ENCODE assay signal across 9 cellular contexts in genomic region chr2:5690718-5691658, GRCh38. TPM values are rescaled to one million over a fixed set of nuclear protein-coding genes. Genes with fewer than 3 reads are reported as not detected.
DNase-seq lines count a peak whose midpoint lies in the region; ATAC-seq, FAIRE-seq and TF ChIP-seq lines count a peak whose summit lies in the region.
"Had no signal": no experiment of that assay in that cellular context is flagged by ENCODE, and none has a peak within 500 bp of the region (broad histone marks: within the 10 kb centered on the region; RNA-seq: fewer than 3 reads in every experiment).

No MANE protein-coding gene starts in this region.

- intact Hi-C loops in activated T-helper 1 cell treated with anti-CD3 and anti-CD28 coated beads, Interleukin-12 subunit alpha, Interleukin-12 subunit beta, Interleukin-2, Interleukin-4 antibody, amounts not matched to agents 30 ng/mL and 10 ng/mL and 1 ng/mL, durations not matched to agents 14 hours and 24 hours and 36 hours (cut with micrococcal nuclease) = no loop called here

- H3K4me1 Mint-ChIP-seq in activated T-cell treated with anti-CD3 and anti-CD28 coated beads, Interleukin-2, amount 50 U/mL, for 72 hours (ENCODE audit: low read depth) = peaks cover 13% of the 10 kb centered on the region
- H3K4me1 Mint-ChIP-seq in activated T-cell treated with anti-CD3 and anti-CD28 coated beads, Interleukin-2, amount 50 U/mL, for 4 hours (ENCODE audit: low read depth) = peaks cover 4% of the 10 kb centered on the region
- no peaks in the 10 kb centered on the region for H3K4me1 Mint-ChIP-seq in activated T-helper 1 cell treated with anti-CD3 and anti-CD28 coated beads, Interleukin-12 subunit alpha, Interleukin-12 subunit beta, Interleukin-2, Interleukin-4 antibody, amounts not matched to agents 30 ng/mL and 10 ng/mL and 1 ng/mL, durations not matched to agents 14 hours and 24 hours and 36 hours (ENCODE audit: low read depth)

- H3K36me3 ChIP-seq in thoracic aorta = no peaks in the 10 kb centered on the region

- H3K36me3 Mint-ChIP-seq in activated T-cell treated with anti-CD3 and anti-CD28 coated beads, Interleukin-2, amount 50 U/mL, for 72 hours (ENCODE audit: insufficient read depth in 2 of 2) = peaks cover 3 to 7% of the 10 kb centered on the region in 2 donors
- H3K36me3 Mint-ChIP-seq in activated T-cell treated with anti-CD3 and anti-CD28 coated beads, Interleukin-2, amount 50 U/mL, for 4 hours (ENCODE audit: insufficient read depth) = no peaks in the 10 kb centered on the region
- peaks cover 8% of the 10 kb centered on the region for H3K36me3 Mint-ChIP-seq in activated T-helper 1 cell treated with anti-CD3 and anti-CD28 coated beads, Interleukin-12 subunit alpha, Interleukin-12 subunit beta, Interleukin-2, Interleukin-4 antibody, amounts not matched to agents 30 ng/mL and 10 ng/mL and 1 ng/mL, durations not matched to agents 14 hours and 24 hours and 36 hours (ENCODE audit: low read depth)

- no peak overlapping the region for H3K27ac Mint-ChIP-seq in activated T-cell treated with anti-CD3 and anti-CD28 coated beads, Interleukin-2, amount 50 U/mL, for 72 hours
- H3K27ac Mint-ChIP-seq in activated T-helper 1 cell treated with anti-CD3 and anti-CD28 coated beads, Interleukin-12 subunit alpha, Interleukin-12 subunit beta, Interleukin-2, Interleukin-4 antibody, amounts not matched to agents 30 ng/mL and 10 ng/mL and 1 ng/mL, durations not matched to agents 14 hours and 24 hours and 36 hours = peak overlapping the region; percentile 67

- H3K4me1 ChIP-seq in thoracic aorta (ENCODE audit: control insufficient read depth in 1 of 2, low read depth in 2 of 2) = peaks cover 1 to 14% of the 10 kb centered on the region in 2 donors

- peak overlapping the region; percentile 22 for H3K4me3 ChIP-seq in thoracic aorta

- DNase-seq in activated T-cell treated with anti-CD3 and anti-CD28 coated beads, Interleukin-2, amount 50 U/mL, for 72 hours = no peak
- no peak for DNase-seq in activated T-cell treated with anti-CD3 and anti-CD28 coated beads, Interleukin-2, amount 50 U/mL, for 4 hours
- no peak for DNase-seq in activated T-helper 1 cell treated with anti-CD3 and anti-CD28 coated beads, Interleukin-12 subunit alpha, Interleukin-12 subunit beta, Interleukin-2, Interleukin-4 antibody, amounts not matched to agents 30 ng/mL and 10 ng/mL and 1 ng/mL, durations not matched to agents 14 hours and 24 hours and 36 hours (ENCODE audit: low spot score)
- DNase-seq in iPS-NIHi11 (ENCODE audit: low spot score) (peak; percentile 74), thoracic aorta (ENCODE audit: low spot score) (no peak), D721Med (ENCODE audit: insufficient read length, low spot score) (no peak)
- no peak for DNase-seq in activated CD4-positive, CD25-positive, alpha-beta regulatory T cell treated with anti-CD3 and anti-CD28 coated beads, Interleukin-2, amount 50 U/mL, for 72 hours

- peak overlapping the region; percentile 62 to 64 for H3K4me3 Mint-ChIP-seq in activated T-cell treated with anti-CD3 and anti-CD28 coated beads, Interleukin-2, amount 50 U/mL, for 72 hours
- no peak overlapping the region for H3K4me3 Mint-ChIP-seq in activated T-cell treated with anti-CD3 and anti-CD28 coated beads, Interleukin-2, amount 50 U/mL, for 4 hours
- peak overlapping the region; percentile 5 for H3K4me3 Mint-ChIP-seq in activated T-helper 1 cell treated with anti-CD3 and anti-CD28 coated beads, Interleukin-12 subunit alpha, Interleukin-12 subunit beta, Interleukin-2, Interleukin-4 antibody, amounts not matched to agents 30 ng/mL and 10 ng/mL and 1 ng/mL, durations not matched to agents 14 hours and 24 hours and 36 hours

- H3K9me3 Mint-ChIP-seq in activated T-cell treated with anti-CD3 and anti-CD28 coated beads, Interleukin-2, amount 50 U/mL, for 72 hours = no peaks in the 10 kb centered on the region
- no peaks in the 10 kb centered on the region for H3K9me3 Mint-ChIP-seq in activated T-cell treated with anti-CD3 and anti-CD28 coated beads, Interleukin-2, amount 50 U/mL, for 4 hours
- peaks cover 7% of the 10 kb centered on the region for H3K9me3 Mint-ChIP-seq in activated T-helper 1 cell treated with anti-CD3 and anti-CD28 coated beads, Interleukin-12 subunit alpha, Interleukin-12 subunit beta, Interleukin-2, Interleukin-4 antibody, amounts not matched to agents 30 ng/mL and 10 ng/mL and 1 ng/mL, durations not matched to agents 14 hours and 24 hours and 36 hours

- H3K27me3 Mint-ChIP-seq in activated T-cell treated with anti-CD3 and anti-CD28 coated beads, Interleukin-2, amount 50 U/mL, for 72 hours (ENCODE audit: low read depth) = peaks cover 61% of the 10 kb centered on the region
- peaks cover 55% of the 10 kb centered on the region for H3K27me3 Mint-ChIP-seq in activated T-cell treated with anti-CD3 and anti-CD28 coated beads, Interleukin-2, amount 50 U/mL, for 4 hours (ENCODE audit: low read depth)
- H3K27me3 Mint-ChIP-seq in activated T-helper 1 cell treated with anti-CD3 and anti-CD28 coated beads, Interleukin-12 subunit alpha, Interleukin-12 subunit beta, Interleukin-2, Interleukin-4 antibody, amounts not matched to agents 30 ng/mL and 10 ng/mL and 1 ng/mL, durations not matched to agents 14 hours and 24 hours and 36 hours (ENCODE audit: insufficient read depth) = peaks cover 41% of the 10 kb centered on the region

- H3K9me3 ChIP-seq in thoracic aorta = no peaks in the 10 kb centered on the region

- TF ChIP-seq CTCF in thoracic aorta (IDR thresholded peaks at IDR 0.05) (no peak), D721Med (IDR thresholded peaks at IDR 0.05; ENCODE audit: insufficient read depth, missing control alignments) (no peak)

- ATAC-seq in activated T-cell treated with anti-CD3 and anti-CD28 coated beads, Interleukin-2, amount 50 U/mL, for 72 hours (replicated peaks in 1 of 2) = no peak
- no peak for ATAC-seq in activated T-cell treated with anti-CD3 and anti-CD28 coated beads, Interleukin-2, amount 50 U/mL, for 4 hours
- ATAC-seq in thoracic aorta (ENCODE audit: insufficient number of reproducible peaks, low FRiP score, low read depth) (no peak), GM19328 (IDR thresholded peaks at IDR 0.05; ENCODE audit: unreplicated experiment) (no peak)

- H3K27me3 ChIP-seq in thoracic aorta (replicated peaks; ENCODE audit: insufficient read depth) = peaks cover 9% of the 10 kb centered on the region

- H3K27ac ChIP-seq in thoracic aorta = no peak overlapping the region

- FAIRE-seq in D721Med (lab: Jason Lieb, UNC) = no peak

RNA-seq across cellular contexts. Expression of gene SOX11, which starts 1.2 kb away (rescaled TPM):
- total RNA-seq in activated T-cell treated with anti-CD3 and anti-CD28 coated beads, Interleukin-2, amount 50 U/mL, for 72 hours = not detected
- under 1 TPM in 1 of 3 donors, not detected in 2; 0.03 TPM for total RNA-seq in activated T-cell treated with anti-CD3 and anti-CD28 coated beads, Interleukin-2, amount 50 U/mL, for 4 hours
- total RNA-seq in activated T-helper 1 cell treated with anti-CD3 and anti-CD28 coated beads, Interleukin-12 subunit alpha, Interleukin-12 subunit beta, Interleukin-2, Interleukin-4 antibody, amounts not matched to agents 30 ng/mL and 10 ng/mL and 1 ng/mL, durations not matched to agents 14 hours and 24 hours and 36 hours = not detected in 2 replicates
- total RNA-seq in thoracic aorta = not detected
- total RNA-seq: pulmonary artery endothelial cell had no signal
